26 cellular contexts compared by ENCODE assay signal in genomic region chr12:33634544-33634943, GRCh38.
DNase-seq lines count a peak whose midpoint lies in the region; ATAC-seq and TF ChIP-seq lines count a peak whose summit lies in the region.
"Had no signal": no experiment of that assay in that cellular context is flagged by ENCODE, and none has a peak within 500 bp of the region (broad histone marks: within the 10 kb centered on the region; RNA-seq: fewer than 3 reads in every experiment).

No MANE protein-coding gene starts in this region.

- H2BK5ac ChIP-seq in mesendoderm (ENCODE audit: low read length): no peak overlapping the region

- DNase-seq in RPMI8226 (peak; percentile 35), mesendoderm (no peak), NCI-H2081 treated with DMSO at 0.1 percent for 48 hours (lab: John Stamatoyannopoulos, UW) (no peak), activated gamma-delta T cell treated with Interleukin-2 at 50 U/mL for 16 hours (no peak)
- DNase-seq: activated CD4-positive, alpha-beta T cell treated with anti-CD3 and anti-CD28 coated beads, Interleukin-2, amount 50 U/mL, for 4 hours; activated gamma-delta T cell; adrenal gland; CD8-positive, alpha-beta T cell; DMS53; endodermal cell; kidney glomerular epithelial cell; mammary epithelial cell; NCI-H1092; NCI-H2081; NCI-H510A; nucleus accumbens; small intestine; stimulated activated naive CD8-positive, alpha-beta T cell treated with anti-CD3 and anti-CD28 coated beads, Interleukin-15, Interleukin-2, amounts not matched to agents 100 U/mL and 50 U/mL, for 24 hours had no signal

- no peaks in the 10 kb centered on the region for H4K20me1 ChIP-seq in KMS-11 (ENCODE audit: insufficient read depth)

- H3K79me2 ChIP-seq in KMS-11 (ENCODE audit: insufficient read depth, low read depth): no peaks in the 10 kb centered on the region
- H3K79me2 ChIP-seq in mesendoderm (ENCODE audit: control insufficient read depth, insufficient read depth, low read length): no peaks in the 10 kb centered on the region

- H3K4me1 ChIP-seq in KMS-11 (ENCODE audit: low read depth, poor library complexity, severe bottlenecking) (peaks cover 37% of the 10 kb centered on the region), mesendoderm (ENCODE audit: control insufficient read depth, low read depth, low read length) (no peaks in the 10 kb centered on the region)
- H3K4me1 ChIP-seq: adrenal gland, breast epithelium, tibial nerve had no signal

- H3K27ac ChIP-seq in KMS-11 (peak overlapping the region; percentile 76), mesendoderm (ENCODE audit: low read depth, low read length) (no peak overlapping the region)
- H3K27ac ChIP-seq: adrenal gland, breast epithelium, coronary artery, tibial nerve had no signal

- H4K8ac ChIP-seq in mesendoderm (ENCODE audit: low read depth, low read length): no peak overlapping the region

- H3K79me1 ChIP-seq in mesendoderm (ENCODE audit: low read length): no peaks in the 10 kb centered on the region

- H2BK120ac ChIP-seq in mesendoderm (ENCODE audit: low read depth, low read length): no peak overlapping the region

- no peaks in the 10 kb centered on the region for H3K27me3 ChIP-seq in KMS-11 (ENCODE audit: insufficient read depth, low read depth)
- no peaks in the 10 kb centered on the region for H3K27me3 ChIP-seq in mesendoderm (ENCODE audit: insufficient read depth, low read length, poor library complexity)
- H3K27me3 ChIP-seq: adrenal gland, breast epithelium, tibial nerve had no signal

- H3K4me3 ChIP-seq in KMS-11 (IDR thresholded peaks at IDR 0.05; ENCODE audit: insufficient read depth, low read depth, low read length) (no peak overlapping the region), mesendoderm (ENCODE audit: low read length) (no peak overlapping the region)
- H3K4me3 ChIP-seq: adrenal gland, breast epithelium, coronary artery, tibial nerve had no signal

- no peak overlapping the region for H3K23ac ChIP-seq in mesendoderm (ENCODE audit: low read length)

- no peak overlapping the region for H2BK15ac ChIP-seq in mesendoderm (replicated peaks; ENCODE audit: low read depth)

- ATAC-seq in GM18520 (IDR thresholded peaks at IDR 0.05; ENCODE audit: unreplicated experiment) (peak; percentile 74), GM21786 (IDR thresholded peaks at IDR 0.05; ENCODE audit: unreplicated experiment) (peak; percentile 82), HG03457 (IDR thresholded peaks at IDR 0.05; ENCODE audit: unreplicated experiment) (no peak)
- ATAC-seq: CD8-positive, alpha-beta T cell; Panc1; stimulated activated naive CD8-positive, alpha-beta T cell treated with anti-CD3 and anti-CD28 coated beads, Interleukin-15, Interleukin-2, amounts not matched to agents 100 U/mL and 50 U/mL, for 24 hours had no signal

- H3K18ac ChIP-seq in mesendoderm (ENCODE audit: low read length): no peak overlapping the region

- H3K4ac ChIP-seq in mesendoderm (ENCODE audit: low read depth, low read length): no peak overlapping the region

- no peak overlapping the region for H4K5ac ChIP-seq in mesendoderm (ENCODE audit: low read length)

- H3K4me2 ChIP-seq in KMS-11: peak overlapping the region; percentile 73
- no peak overlapping the region for H3K4me2 ChIP-seq in mesendoderm (ENCODE audit: low read length)

- peak overlapping the region; percentile 37; the same call in 1 of the 2 replicates for H3K9ac ChIP-seq in KMS-11
- no peak overlapping the region for H3K9ac ChIP-seq in mesendoderm (ENCODE audit: low read length)

- H3K36me3 ChIP-seq in KMS-11 (ENCODE audit: insufficient read depth): no peaks in the 10 kb centered on the region
- H3K36me3 ChIP-seq in mesendoderm (ENCODE audit: control insufficient read depth, insufficient read depth, low read length): peaks cover 2% of the 10 kb centered on the region
- H3K36me3 ChIP-seq: adrenal gland, breast epithelium, tibial nerve had no signal

- no peak overlapping the region for H3K56ac ChIP-seq in mesendoderm (ENCODE audit: low read length)

- WGBS in mesendoderm (ENCODE audit: extremely low coverage, insufficient coverage, low lambda C conversion rate): no CpG with 5 or more reads among the region's 3 CpGs

- H2AFZ ChIP-seq in KMS-11 (ENCODE audit: low read depth): no peak overlapping the region; the same call in 1 of the 2 replicates

- no peak overlapping the region for H2AK5ac ChIP-seq in mesendoderm (ENCODE audit: low read length)

- no peak for TF ChIP-seq CTCF in KMS-11 (conservative IDR thresholded peaks at IDR 0.05; ENCODE audit: low read depth, low read length)
